Comparison of ENCODE assay signal across 8 cellular contexts in the genomic region with DNA sequence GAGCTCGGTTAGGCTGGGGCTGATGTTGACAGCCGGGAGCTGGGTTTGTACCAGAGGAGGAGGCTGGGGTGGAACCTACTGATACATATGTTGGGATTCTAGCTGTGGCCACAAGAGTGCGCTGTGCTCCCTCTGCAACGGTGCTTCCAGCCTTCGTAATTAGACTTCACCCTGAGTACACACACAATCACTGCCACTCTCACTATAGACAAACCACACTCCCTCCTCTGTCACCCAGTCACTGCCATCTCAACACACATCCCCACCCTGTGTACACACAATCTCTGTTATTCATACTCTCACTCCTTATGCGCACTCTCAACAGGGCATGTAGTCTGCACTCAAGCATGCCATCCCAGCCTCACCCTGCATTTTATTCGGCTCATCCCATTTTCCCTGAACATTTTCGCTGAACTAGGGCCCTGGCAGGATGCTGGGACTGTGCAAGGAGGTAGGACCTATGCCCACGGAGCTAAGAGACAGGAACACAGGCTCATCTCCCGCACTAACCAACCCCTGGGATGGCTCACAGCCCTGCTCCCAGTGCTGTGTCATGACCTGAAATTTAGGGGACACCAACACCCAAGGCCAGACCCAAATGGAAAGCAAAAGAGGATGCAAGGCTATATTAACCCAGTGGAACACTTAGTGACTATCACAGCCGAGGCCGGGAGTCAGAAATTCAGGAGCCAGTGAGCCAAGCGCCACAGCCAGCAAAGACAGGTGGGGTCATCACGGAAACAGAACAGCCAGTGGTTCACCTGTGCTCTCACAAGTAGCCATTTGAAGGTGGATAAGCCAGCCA. TPM values are rescaled to one million over a fixed set of nuclear protein-coding genes. Genes with fewer than 3 reads are reported as not detected.
A peak's percentile ranks its signal among the peaks of the same experiment; 100 is the strongest.
DNase-seq lines count a peak whose midpoint lies in the region; ATAC-seq and TF ChIP-seq lines count a peak whose summit lies in the region.

No MANE protein-coding gene starts in this region.

- H3K4me1 ChIP-seq in ascending aorta (peaks cover 3 to 13% of the 10 kb centered on the region in 2 donors), sigmoid colon (peaks cover 0 to 2% (median 2%) of the 10 kb centered on the region in 4 donors)

- 31 to 50% methylated on average over 14 of the region's 14 CpGs for WGBS in sigmoid colon, 2 donors

- DNase-seq in A172 (ENCODE audit: low spot score) (peak; percentile 57), NCI-H187 treated with DMSO at 0.1 percent for 48 hours (lab: John Stamatoyannopoulos, UW) (peak; percentile 57), T-helper 2 cell (peak in 4 of 5 experiments; percentile 23 to 76 (median 36)), ascending aorta (ENCODE audit: low spot score in 2 of 2) (peak in 1 of 2 donors; percentile 81), hepatic stellate cell (ENCODE audit: low spot score) (peak; percentile 84), sigmoid colon (peak; percentile 68)

- TF ChIP-seq POLR2A in sigmoid colon (IDR thresholded peaks at IDR 0.05): no peak

- no peaks in the 10 kb centered on the region for H3K9me3 ChIP-seq in ascending aorta
- no peaks in the 10 kb centered on the region for H3K9me3 ChIP-seq in sigmoid colon

- H3K27ac ChIP-seq in ascending aorta: peak overlapping the region; percentile 48 to 50
- H3K27ac ChIP-seq in sigmoid colon: no peak overlapping the region

- H3K36me3 ChIP-seq in ascending aorta (no peaks in the 10 kb centered on the region), sigmoid colon (no peaks in the 10 kb centered on the region)

- ATAC-seq in GM19035 (IDR thresholded peaks at IDR 0.05; ENCODE audit: unreplicated experiment): peak; percentile 59
- ATAC-seq in HG03378 (IDR thresholded peaks at IDR 0.05; ENCODE audit: unreplicated experiment): no peak

- no peak overlapping the region for H3K4me3 ChIP-seq in ascending aorta
- H3K4me3 ChIP-seq in sigmoid colon: no peak overlapping the region

- intact Hi-C loops in ascending aorta (cut with DNase I): loop anchor here (1.0 kb wide), 2 partner anchors 66 to 80 kb away; no protein-coding TSS in a partner anchor
- intact Hi-C loops in sigmoid colon (cut with DNase I): loop anchor here (5.0 kb wide), 1 partner anchor 81 kb away; no protein-coding TSS in a partner anchor

- no peak for TF ChIP-seq EP300 in sigmoid colon (IDR thresholded peaks at IDR 0.05)

- peak; percentile 85 to 86 (median 85) for TF ChIP-seq CTCF in ascending aorta (IDR thresholded peaks at IDR 0.05)
- TF ChIP-seq CTCF in sigmoid colon (IDR thresholded peaks at IDR 0.05): peak in 3 of 4 experiments; percentile 54 to 78 (median 62)

- H3K27me3 ChIP-seq in ascending aorta (peaks cover under 1% of the 10 kb centered on the region), sigmoid colon (peaks cover 16 to 26% (median 17%) of the 10 kb centered on the region in 3 donors)

RNA-seq across cellular contexts. Expression of a gene that starts 5.7 kb away (rescaled TPM):
- total RNA-seq in A172 (2014; rRNA removed; shearing (Covaris generic)): 0.74 and 1.6 TPM in 2 replicates
- total RNA-seq in ascending aorta: not detected
- total RNA-seq in sigmoid colon: not detected
- 10 to 100 TPM in 1 of 3 donors, 1 to 10 TPM in 2; 1.2 to 11.0 (median 1.8) TPM for polyA plus RNA-seq in sigmoid colon

RNA-seq across cellular contexts. Expression of a gene that starts 6.1 kb away (rescaled TPM):
- not detected in 2 replicates for total RNA-seq in A172 (2014; rRNA removed; shearing (Covaris generic))
- total RNA-seq in ascending aorta (190 TPM), sigmoid colon (10 to 100 TPM in 1 of 4 donors, 1 to 10 TPM in 3; 3.3 to 14.7 (median 7.6) TPM)
- polyA plus RNA-seq in sigmoid colon: 1 to 10 TPM in 1 of 3 donors, under 1 TPM in 1, not detected in 1; 0.60 to 8.3 TPM

RNA-seq across cellular contexts. Expression of a gene that starts 27.2 kb away (rescaled TPM):
- not detected in 2 replicates for total RNA-seq in A172 (2014; rRNA removed; shearing (Covaris generic))
- total RNA-seq in ascending aorta: not detected
- not detected for total RNA-seq in sigmoid colon
- under 1 TPM in 1 of 3 donors, not detected in 2; 0.39 TPM for polyA plus RNA-seq in sigmoid colon

RNA-seq across cellular contexts. Expression of a gene that starts 31.9 kb away (rescaled TPM):
- 0.29 TPM in 1 of 2 replicates, not detected in the other for total RNA-seq in A172 (2014; rRNA removed; shearing (Covaris generic))
- total RNA-seq in ascending aorta (not detected), sigmoid colon (not detected)
- under 1 TPM in 1 of 3 donors, not detected in 2; 0.69 TPM for polyA plus RNA-seq in sigmoid colon

Comparison
In these comparisons a context has a peak if more than half of its experiments do, and no peak if none do; other contexts are left out.
1. H3K27ac ChIP-seq: peak in ascending aorta (2 of 2); none in sigmoid colon (0 of 4).
2. RNA of a gene that starts 6.1 kb away (total RNA-seq): 190 TPM in ascending aorta (single experiment); 3.3 to 14.7 TPM in sigmoid colon and not detected in A172; every median in the first group is over 10 times any median in the second.